13 cellular contexts compared by ENCODE assay signal in genomic region chr12:18998343-18999270, GRCh38.
DNase-seq lines count a peak whose midpoint lies in the region; ATAC-seq, FAIRE-seq and TF ChIP-seq lines count a peak whose summit lies in the region.
"Had no signal": no experiment of that assay in that cellular context is flagged by ENCODE, and none has a peak within 500 bp of the region (broad histone marks: within the 10 kb centered on the region; RNA-seq: fewer than 3 reads in every experiment).

No MANE protein-coding gene starts in this region.

- no peak for FAIRE-seq in HTR-8/SVneo (lab: Jason Lieb, UNC)

- no peaks in the 10 kb centered on the region for H3K4me1 Mint-ChIP-seq in glutamatergic neuron (ENCODE audit: low read depth, unreplicated experiment)
- H3K4me1 Mint-ChIP-seq: memory B cell, T-helper 17 cell had no signal

- no peaks in the 10 kb centered on the region for H3K9me3 ChIP-seq in left lung
- H3K9me3 ChIP-seq in body of pancreas, result no peaks in the 10 kb centered on the region
- H3K9me3 ChIP-seq: testis had no signal

- H3K4me1 ChIP-seq in left lung, result peaks cover 0 to 7% of the 10 kb centered on the region in 2 donors
- H3K4me1 ChIP-seq in body of pancreas, result no peaks in the 10 kb centered on the region
- H3K4me1 ChIP-seq: testis had no signal

- no peaks in the 10 kb centered on the region for H3K36me3 ChIP-seq in left lung
- H3K36me3 ChIP-seq in body of pancreas (replicated peaks in 1 of 2; ENCODE audit: insufficient read depth in 1 of 2, low read depth in 2 of 2), result no peaks in the 10 kb centered on the region

- peaks cover 5% of the 10 kb centered on the region for H3K36me3 Mint-ChIP-seq in glutamatergic neuron (ENCODE audit: unreplicated experiment)
- H3K36me3 Mint-ChIP-seq: memory B cell had no signal

- in situ Hi-C loops in astrocyte of the cerebellum (cut with HindIII; ENCODE audit: low sequenced_read_pairs), result no loop called here

- H3K4me3 ChIP-seq in astrocyte of the cerebellum (ENCODE audit: low read depth, low read length) (no peak overlapping the region), left lung (no peak overlapping the region), body of pancreas (no peak overlapping the region)
- H3K4me3 ChIP-seq: testis had no signal

- H3K4me3 Mint-ChIP-seq in glutamatergic neuron (ENCODE audit: unreplicated experiment), result no peak overlapping the region
- H3K4me3 Mint-ChIP-seq: memory B cell, T-helper 17 cell had no signal

- intact Hi-C loops in left lung (cut with DNase I), result no loop called here
- intact Hi-C loops in body of pancreas (cut with DNase I), result no loop called here

- TF ChIP-seq POLR2A in body of pancreas (IDR thresholded peaks at IDR 0.05), result no peak

- DNase-seq in AG09319 (ENCODE audit: extremely low read depth, low read depth) (peak; percentile 52), HTR-8/SVneo (ENCODE audit: insufficient read length, low spot score) (peak; percentile 9), astrocyte of the cerebellum (ENCODE audit: low read depth) (peak; percentile 38), left lung (peak in 1 of 2 donors; percentile 33), body of pancreas (no peak), glutamatergic neuron (no peak), T-helper 1 cell (no peak)
- DNase-seq: activated T-cell treated with anti-CD3 and anti-CD28 coated beads, Interleukin-2, amount 50 U/mL, for 48 hours; NCI-H187 treated with DMSO at 0.1 percent for 48 hours; T-helper 17 cell; testis had no signal

- H3K27ac ChIP-seq in left lung (no peak overlapping the region), body of pancreas (no peak overlapping the region)
- H3K27ac ChIP-seq: testis had no signal

- H3K27me3 ChIP-seq in left lung, result no peaks in the 10 kb centered on the region
- H3K27me3 ChIP-seq in body of pancreas, result no peaks in the 10 kb centered on the region
- H3K27me3 ChIP-seq: testis had no signal

- WGBS in body of pancreas, 2 donors, result 76 to 81% methylated on average over 9 of the region's 9 CpGs

- ATAC-seq in left lung (peak; percentile 87), body of pancreas (no peak), GM18520 (IDR thresholded peaks at IDR 0.05; ENCODE audit: unreplicated experiment) (no peak)
- ATAC-seq: T-helper 17 cell had no signal

- no peaks in the 10 kb centered on the region for H3K9me3 Mint-ChIP-seq in glutamatergic neuron (ENCODE audit: unreplicated experiment)

- peaks cover 6% of the 10 kb centered on the region for H3K27me3 Mint-ChIP-seq in glutamatergic neuron (ENCODE audit: unreplicated experiment)
- H3K27me3 Mint-ChIP-seq: memory B cell had no signal

- H3K27ac Mint-ChIP-seq in glutamatergic neuron (ENCODE audit: unreplicated experiment), result no peak overlapping the region
- H3K27ac Mint-ChIP-seq: memory B cell, T-helper 17 cell had no signal

- TF ChIP-seq CTCF in AG09319 (IDR thresholded peaks at IDR 0.05; ENCODE audit: low read depth, low read length) (no peak), astrocyte of the cerebellum (IDR thresholded peaks at IDR 0.05; ENCODE audit: low read depth, low read length, missing control alignments) (no peak), left lung (IDR thresholded peaks at IDR 0.05) (no peak), body of pancreas (IDR thresholded peaks at IDR 0.05) (no peak), glutamatergic neuron (IDR thresholded peaks at IDR 0.05; ENCODE audit: partially characterized antibody, unreplicated experiment) (no peak)

Comparison
In these comparisons a context has a peak if more than half of its experiments do, and no peak if none do; other contexts are left out.
1. DNase-seq: peak in AG09319 (single experiment), HTR-8/SVneo (single experiment) and astrocyte of the cerebellum (single experiment); none in body of pancreas (0 of 4), glutamatergic neuron (single experiment) and T-helper 1 cell (0 of 5).